20 cellular contexts compared by ENCODE assay signal in genomic region chrX:137549846-137550534, GRCh38. TPM values are rescaled to one million over a fixed set of nuclear protein-coding genes. Genes with fewer than 3 reads are reported as not detected.
DNase-seq lines count a peak whose midpoint lies in the region; ATAC-seq and TF ChIP-seq lines count a peak whose summit lies in the region.
"Had no signal": no experiment of that assay in that cellular context is flagged by ENCODE, and none has a peak within 500 bp of the region (broad histone marks: within the 10 kb centered on the region; RNA-seq: fewer than 3 reads in every experiment).

No MANE protein-coding gene starts in this region.

- no peak overlapping the region for H3K27ac Mint-ChIP-seq in stimulated activated naive CD8-positive, alpha-beta T cell treated with anti-CD3 and anti-CD28 coated beads, Interleukin-15, amount 100 ng/mL, for 72 hours
- H3K27ac Mint-ChIP-seq in naive thymus-derived CD8-positive, alpha-beta T cell, result no peak overlapping the region
- H3K27ac Mint-ChIP-seq in type B pancreatic cell, result no peak overlapping the region
- H3K27ac Mint-ChIP-seq: dendritic cell treated with granulocyte-macrophage colony-stimulating factor and Interleukin-4, amounts not matched to agents 40 ng/mL and 50 ng/mL, for 4 days had no signal

- intact Hi-C loops in dorsolateral prefrontal cortex (cut with DNase I), result no loop called here

- no peaks in the 10 kb centered on the region for H3K36me3 Mint-ChIP-seq in naive thymus-derived CD8-positive, alpha-beta T cell
- no peaks in the 10 kb centered on the region for H3K36me3 Mint-ChIP-seq in type B pancreatic cell

- H3K4me3 ChIP-seq in dorsolateral prefrontal cortex, result peak overlapping the region in 50 of 59 donors; percentile 5 to 64 (median 36)
- H3K4me3 ChIP-seq: lung had no signal

- H3K27me3 ChIP-seq in dorsolateral prefrontal cortex, result peaks cover 0 to 96% (median 69%) of the 10 kb centered on the region in 45 donors
- H3K27me3 ChIP-seq: vagina had no signal

- H3K4me3 Mint-ChIP-seq in stimulated activated naive CD8-positive, alpha-beta T cell treated with anti-CD3 and anti-CD28 coated beads, Interleukin-15, amount 100 ng/mL, for 72 hours, result peak overlapping the region; percentile 57
- H3K4me3 Mint-ChIP-seq in naive thymus-derived CD8-positive, alpha-beta T cell, result peak overlapping the region in 6 of 10 donors; percentile 18 to 50 (median 24)
- H3K4me3 Mint-ChIP-seq in type B pancreatic cell, result peak overlapping the region; percentile 73
- H3K4me3 Mint-ChIP-seq: dendritic cell treated with granulocyte-macrophage colony-stimulating factor and Interleukin-4, amounts not matched to agents 40 ng/mL and 50 ng/mL, for 4 days had no signal

- peak overlapping the region in 1 of 59 donors; percentile 29 for H3K27ac ChIP-seq in dorsolateral prefrontal cortex
- H3K27ac ChIP-seq: vagina had no signal

- H3K27me3 Mint-ChIP-seq in stimulated activated naive CD8-positive, alpha-beta T cell treated with anti-CD3 and anti-CD28 coated beads, Interleukin-15, amount 100 ng/mL, for 72 hours, result peaks cover 64% of the 10 kb centered on the region
- peaks cover 14 to 61% (median 35%) of the 10 kb centered on the region in 5 donors for H3K27me3 Mint-ChIP-seq in naive thymus-derived CD8-positive, alpha-beta T cell
- peaks cover 76% of the 10 kb centered on the region for H3K27me3 Mint-ChIP-seq in type B pancreatic cell

- H3K9me3 Mint-ChIP-seq in stimulated activated naive CD8-positive, alpha-beta T cell treated with anti-CD3 and anti-CD28 coated beads, Interleukin-15, amount 100 ng/mL, for 72 hours, result no peaks in the 10 kb centered on the region
- H3K9me3 Mint-ChIP-seq in naive thymus-derived CD8-positive, alpha-beta T cell, result peaks cover 0 to 2% (median 0%) of the 10 kb centered on the region in 9 donors
- H3K9me3 Mint-ChIP-seq in type B pancreatic cell, result peaks cover 5% of the 10 kb centered on the region
- H3K9me3 Mint-ChIP-seq: dendritic cell treated with granulocyte-macrophage colony-stimulating factor and Interleukin-4, amounts not matched to agents 40 ng/mL and 50 ng/mL, for 4 days had no signal

- peaks cover 21% of the 10 kb centered on the region for H3K4me1 Mint-ChIP-seq in stimulated activated naive CD8-positive, alpha-beta T cell treated with anti-CD3 and anti-CD28 coated beads, Interleukin-15, amount 100 ng/mL, for 72 hours
- peaks cover 0 to 15% (median 9%) of the 10 kb centered on the region in 4 donors for H3K4me1 Mint-ChIP-seq in naive thymus-derived CD8-positive, alpha-beta T cell
- peaks cover 4% of the 10 kb centered on the region for H3K4me1 Mint-ChIP-seq in type B pancreatic cell (ENCODE audit: unreplicated experiment)

- DNase-seq in stimulated activated naive CD8-positive, alpha-beta T cell treated with anti-CD3 and anti-CD28 coated beads, Interleukin-15, amount 100 ng/mL, for 72 hours, result no peak
- DNase-seq in stimulated activated naive CD8-positive, alpha-beta T cell treated with anti-CD3 and anti-CD28 coated beads, Interleukin-15, Interleukin-2, amounts not matched to agents 100 U/mL and 50 U/mL, for 24 hours, result no peak
- DNase-seq in dorsolateral prefrontal cortex, result no peak
- DNase-seq in naive thymus-derived CD8-positive, alpha-beta T cell, result no peak
- DNase-seq in type B pancreatic cell (ENCODE audit: extremely low spot score, unreplicated experiment), result no peak
- DNase-seq in pons (ENCODE audit: low spot score), result no peak
- DNase-seq in glomerular visceral epithelial cell (ENCODE audit: extremely low spot score), result no peak
- DNase-seq: activated CD8-positive, alpha-beta memory T cell treated with anti-CD3 and anti-CD28 coated beads, Interleukin-2, amount 50 U/mL, for 48 hours; Calu3; NCI-H2029; NCI-H748 treated with DMSO at 0.1 percent for 48 hours; RPMI8226; small intestine; stimulated activated naive CD4-positive, alpha-beta T cell treated with Interleukin-2 at 50 U/mL for 16 hours had no signal

- POLR2A ChIA-PET in naive thymus-derived CD8-positive, alpha-beta T cell (lab: Charles Lee), result no interaction called here

- no peak for ATAC-seq in stimulated activated naive CD8-positive, alpha-beta T cell treated with anti-CD3 and anti-CD28 coated beads, Interleukin-15, amount 100 ng/mL, for 72 hours
- ATAC-seq in stimulated activated naive CD8-positive, alpha-beta T cell treated with anti-CD3 and anti-CD28 coated beads, Interleukin-15, Interleukin-2, amounts not matched to agents 100 U/mL and 50 U/mL, for 24 hours, result no peak
- no peak for ATAC-seq in naive thymus-derived CD8-positive, alpha-beta T cell
- ATAC-seq in GM21381 (IDR thresholded peaks at IDR 0.05; ENCODE audit: unreplicated experiment), result no peak

- TF ChIP-seq CTCF in dorsolateral prefrontal cortex (IDR thresholded peaks at IDR 0.05 in 54 of 56, conservative IDR thresholded peaks at IDR 0.05 in 2 of 56; ENCODE audit: low read depth in 1 of 56, partially characterized antibody in 56 of 56) (no peak), type B pancreatic cell (conservative IDR thresholded peaks at IDR 0.05) (no peak)

RNA-seq across cellular contexts. Expression of gene ZIC3, which starts 15.9 kb away (rescaled TPM):
- total RNA-seq in dorsolateral prefrontal cortex (1 to 10 TPM in 102 of 120 experiments, under 1 TPM in 18; 0.52 to 6.4 (median 1.8) TPM), type B pancreatic cell (ENCODE audit: low replicate concordance) (28.4 TPM in 1 of 2 replicates, not detected in the other)
- not detected for total RNA-seq in naive thymus-derived CD8-positive, alpha-beta T cell
- not detected for polyA plus RNA-seq in naive thymus-derived CD8-positive, alpha-beta T cell
- total RNA-seq: Calu3; lung; MCF 10A; T-helper 1 cell treated with Interleukin-12 subunit alpha and Interleukin-12 subunit beta and Interleukin-4 antibody, amounts not matched to agents 30 ng/mL and 1 ng/mL, for 36 hours; vagina had no signal
- polyA plus RNA-seq: lung, small intestine had no signal
